14 cellular contexts compared by ENCODE assay signal in the genomic region with DNA sequence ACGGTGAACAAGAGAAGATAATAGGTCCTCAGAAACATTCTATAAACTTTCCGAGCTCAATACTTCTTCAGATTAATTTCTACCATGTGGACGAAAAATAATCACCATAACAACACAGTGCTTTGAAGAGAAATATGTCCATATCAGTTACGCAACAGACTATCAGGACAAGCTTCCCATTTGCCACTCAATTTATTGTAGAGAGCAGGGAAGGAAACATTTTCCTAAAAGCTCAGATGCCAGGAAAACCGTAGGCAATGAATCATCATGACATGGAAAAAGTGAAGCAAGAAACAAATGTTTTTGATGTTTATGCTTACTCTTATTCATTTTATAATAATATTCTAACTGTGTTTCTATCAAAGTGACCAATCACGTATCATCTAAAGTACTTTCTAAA.
DNase-seq lines count a peak whose midpoint lies in the region; ATAC-seq and TF ChIP-seq lines count a peak whose summit lies in the region.
"Had no signal": no experiment of that assay in that cellular context is flagged by ENCODE, and none has a peak within 500 bp of the region (broad histone marks: within the 10 kb centered on the region; RNA-seq: fewer than 3 reads in every experiment).

No MANE protein-coding gene starts in this region.

- intact Hi-C loops in posterior cingulate gyrus (cut with DNase I): no loop called here

- H3K4me3 ChIP-seq in AG10803 (ENCODE audit: low read length) (no peak overlapping the region), fibroblast of mammary gland (ENCODE audit: control insufficient read depth, low read depth, low read length) (no peak overlapping the region)
- H3K4me3 ChIP-seq: SJSA1 had no signal

- DNase-seq in AG10803 (ENCODE audit: low read depth): peak; percentile 57
- peak; percentile 65 for DNase-seq in NCI-H226
- peak; percentile 83 for DNase-seq in fibroblast of mammary gland (ENCODE audit: low read depth)
- DNase-seq in omental fat pad (ENCODE audit: low spot score): no peak
- no peak for DNase-seq in kidney tubule cell (ENCODE audit: low spot score)
- DNase-seq in H4 (ENCODE audit: low spot score): no peak
- no peak for DNase-seq in posterior cingulate gyrus
- DNase-seq: activated naive CD4-positive, alpha-beta T cell treated with anti-CD3 and anti-CD28 coated beads for 36 hours; C1 segment of cervical spinal cord; DND-41; NCI-H2107; stimulated activated CD4-positive, alpha-beta T cell treated with anti-CD3 and anti-CD28 coated beads, Interleukin-1b, Interleukin-23, amount 100 ng/mL, for 48 hours had no signal

- ATAC-seq in omental fat pad (ENCODE audit: low FRiP score) (peak; percentile 74), HG03521 (IDR thresholded peaks at IDR 0.05; ENCODE audit: unreplicated experiment) (no peak)

- no peak for TF ChIP-seq CTCF in AG10803 (conservative IDR thresholded peaks at IDR 0.05; ENCODE audit: low read length)
- TF ChIP-seq CTCF in fibroblast of mammary gland (conservative IDR thresholded peaks at IDR 0.05; ENCODE audit: control insufficient read depth, insufficient read depth, low read depth, low read length): no peak
- TF ChIP-seq CTCF in omental fat pad (IDR thresholded peaks at IDR 0.05): no peak

Comparison
In these comparisons a context has a peak if more than half of its experiments do, and no peak if none do; other contexts are left out.
1. DNase-seq: peak in AG10803 (single experiment), NCI-H226 (single experiment) and fibroblast of mammary gland (single experiment); none in omental fat pad (single experiment), kidney tubule cell (single experiment), H4 (single experiment) and posterior cingulate gyrus (0 of 10).